21 cellular contexts compared by ENCODE assay signal in genomic region chr5:22070151-22070550, GRCh38.
"Had no signal": no experiment of that assay in that cellular context is flagged by ENCODE, and none has a peak within 500 bp of the region (broad histone marks: within the 10 kb centered on the region; RNA-seq: fewer than 3 reads in every experiment).

No MANE protein-coding gene starts in this region.

- H3K27me3 ChIP-seq: breast epithelium, sigmoid colon had no signal

- DNase-seq: activated CD4-positive, alpha-beta memory T cell treated with anti-CD3 and anti-CD28 coated beads for 36 hours; activated CD4-positive, alpha-beta T cell treated with anti-CD3 and anti-CD28 coated beads for 48 hours; activated CD4-positive, CD25-positive, alpha-beta regulatory T cell; activated effector memory CD4-positive, alpha-beta T cell treated with Interleukin-2 at 50 U/mL for 16 hours; activated naive CD4-positive, alpha-beta T cell treated with anti-CD3 and anti-CD28 coated beads for 36 hours; activated naive CD8-positive, alpha-beta T cell treated with anti-CD3 and anti-CD28 coated beads, Interleukin-2, amount 10 ng/mL, durations not matched to agents 7 days and 5 days; activated T-cell treated with anti-CD3 and anti-CD28 coated beads, Interleukin-2, amount 50 U/mL, for 48 hours; amniotic stem cell; effector memory CD4-positive, alpha-beta T cell; foreskin melanocyte; left ventricle myocardium inferior; retina; sigmoid colon; stimulated activated CD4-positive, alpha-beta T cell treated with anti-CD3 and anti-CD28 coated beads, Interleukin-2, amount 100 ng/mL, for 48 hours; stimulated activated naive CD4-positive, alpha-beta T cell treated with Interleukin-2 at 50 U/mL for 16 hours had no signal

- H3K27ac ChIP-seq: breast epithelium, left ventricle myocardium inferior, sigmoid colon had no signal

- H3K4me1 Mint-ChIP-seq: activated naive CD8-positive, alpha-beta T cell treated with anti-CD3 and anti-CD28 coated beads, Interleukin-2, amount 10 ng/mL, durations not matched to agents 7 days and 5 days; central memory CD8-positive, alpha-beta T cell; mesothelial cell of epicardium had no signal

- H3K4me3 ChIP-seq: breast epithelium, left ventricle myocardium inferior, sigmoid colon had no signal

- H3K27ac Mint-ChIP-seq: activated CD4-positive, alpha-beta memory T cell treated with anti-CD3 and anti-CD28 coated beads for 36 hours; activated naive CD4-positive, alpha-beta T cell treated with anti-CD3 and anti-CD28 coated beads for 36 hours; activated naive CD8-positive, alpha-beta T cell treated with anti-CD3 and anti-CD28 coated beads, Interleukin-2, amount 10 ng/mL, durations not matched to agents 7 days and 5 days; mesothelial cell of epicardium; natural killer cell treated with Interleukin-12 subunit alpha and Interleukin-12 subunit beta and Interleukin-15 and Interleukin-18, amount 100 ng/mL, for 72 hours; progenitor cell of endocrine pancreas had no signal

- H3K4me3 Mint-ChIP-seq: activated CD4-positive, alpha-beta memory T cell treated with anti-CD3 and anti-CD28 coated beads for 36 hours; activated naive CD4-positive, alpha-beta T cell treated with anti-CD3 and anti-CD28 coated beads for 36 hours; activated naive CD8-positive, alpha-beta T cell treated with anti-CD3 and anti-CD28 coated beads, Interleukin-2, amount 10 ng/mL, durations not matched to agents 7 days and 5 days; central memory CD8-positive, alpha-beta T cell; mesothelial cell of epicardium; natural killer cell treated with Interleukin-12 subunit alpha and Interleukin-12 subunit beta and Interleukin-15 and Interleukin-18, amount 100 ng/mL, for 72 hours had no signal

- H3K27me3 Mint-ChIP-seq: activated CD4-positive, alpha-beta memory T cell treated with anti-CD3 and anti-CD28 coated beads for 36 hours; activated naive CD8-positive, alpha-beta T cell treated with anti-CD3 and anti-CD28 coated beads, Interleukin-2, amount 10 ng/mL, durations not matched to agents 7 days and 5 days; central memory CD8-positive, alpha-beta T cell; natural killer cell treated with Interleukin-12 subunit alpha and Interleukin-12 subunit beta and Interleukin-15 and Interleukin-18, amount 100 ng/mL, for 72 hours had no signal

- H3K9me3 Mint-ChIP-seq: mesothelial cell of epicardium had no signal

- H3K4me1 ChIP-seq: breast epithelium, left ventricle myocardium inferior, sigmoid colon had no signal

- ATAC-seq: esophagus mucosa; natural killer cell treated with Interleukin-12 subunit alpha and Interleukin-12 subunit beta and Interleukin-15 and Interleukin-18, amount 100 ng/mL, for 72 hours had no signal

- H3K9me3 ChIP-seq: breast epithelium, sigmoid colon had no signal

- H3K36me3 Mint-ChIP-seq: activated CD4-positive, alpha-beta memory T cell treated with anti-CD3 and anti-CD28 coated beads for 36 hours; activated naive CD8-positive, alpha-beta T cell treated with anti-CD3 and anti-CD28 coated beads, Interleukin-2, amount 10 ng/mL, durations not matched to agents 7 days and 5 days; mesothelial cell of epicardium; natural killer cell treated with Interleukin-12 subunit alpha and Interleukin-12 subunit beta and Interleukin-15 and Interleukin-18, amount 100 ng/mL, for 72 hours had no signal

- H3K36me3 ChIP-seq: breast epithelium, left ventricle myocardium inferior, sigmoid colon had no signal
